Comparison of ENCODE assay signal across 9 cellular contexts in the genomic region with DNA sequence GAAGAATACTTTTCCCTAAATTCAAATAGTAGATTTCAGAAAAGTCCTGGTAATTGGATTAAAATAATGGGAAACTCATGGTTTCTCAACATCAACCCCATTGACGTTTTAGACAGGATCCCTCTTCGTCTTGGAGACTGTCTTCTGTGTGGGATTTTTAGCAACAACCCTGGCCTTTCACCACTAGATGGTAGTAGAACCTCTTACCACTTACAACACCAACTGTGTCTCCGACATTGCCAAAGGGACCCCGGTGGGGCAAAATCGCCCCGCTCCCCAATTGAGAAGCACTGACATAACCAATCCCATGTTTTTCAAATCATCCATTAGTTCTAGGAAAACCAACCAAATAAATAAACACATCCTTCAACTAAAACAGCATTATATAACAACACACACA. TPM values are rescaled to one million over a fixed set of nuclear protein-coding genes. Genes with fewer than 3 reads are reported as not detected.
DNase-seq lines count a peak whose midpoint lies in the region; ATAC-seq, FAIRE-seq and TF ChIP-seq lines count a peak whose summit lies in the region.
"Had no signal": no experiment of that assay in that cellular context is flagged by ENCODE, and none has a peak within 500 bp of the region (broad histone marks: within the 10 kb centered on the region; RNA-seq: fewer than 3 reads in every experiment).

No MANE protein-coding gene starts in this region.

- H4K5ac ChIP-seq in H1 (ENCODE audit: insufficient read length, low read depth, low read length): no peak overlapping the region

- H4K20me1 ChIP-seq in H1 (replicated peaks in 1 of 2; ENCODE audit: control insufficient read depth in 1 of 2, insufficient read depth in 2 of 2, low read length in 2 of 2): no peaks in the 10 kb centered on the region

- H2BK15ac ChIP-seq in H1 (ENCODE audit: low read length): no peak overlapping the region

- FAIRE-seq in H1 (lab: Jason Lieb, UNC) (peak; percentile 100), pancreas (lab: Jason Lieb, UNC) (no peak)
- FAIRE-seq: frontal cortex had no signal

- no peak for TF ChIP-seq POLR2A in H1 (IDR thresholded peaks at IDR 0.05; ENCODE audit: control extremely low read depth in 1 of 2, low read depth in 2 of 2, low read length in 2 of 2)

- intact Hi-C loops in pancreas (cut with DNase I): no loop called here
- intact Hi-C loops in activated CD4-positive, alpha-beta T cell treated with anti-CD3 and anti-CD28 coated beads for 36 hours (cut with DNase I, micrococcal nuclease): loop anchor here (2.0 kb wide), 2 partner anchors 68 to 960 kb away; no protein-coding TSS in a partner anchor

- H3K4me1 ChIP-seq in H1 (replicated peaks in 1 of 4; ENCODE audit: control insufficient read depth in 3 of 4, insufficient read depth in 4 of 4, low read length in 3 of 4): no peaks in the 10 kb centered on the region
- H3K4me1 ChIP-seq in pancreas: no peaks in the 10 kb centered on the region

- H4K91ac ChIP-seq in H1 (replicated peaks; ENCODE audit: insufficient read length, low read length): no peak overlapping the region

- H3K27me3 Mint-ChIP-seq in activated CD4-positive, alpha-beta T cell treated with anti-CD3 and anti-CD28 coated beads for 36 hours: peaks cover 4% of the 10 kb centered on the region

- TF ChIP-seq CTCF in C4-2B (conservative IDR thresholded peaks at IDR 0.05) (peak; percentile 69), H1 (IDR thresholded peaks at IDR 0.05; ENCODE audit: control extremely low read depth in 1 of 3, insufficient read depth in 1 of 3, low read depth in 1 of 3, low read length in 3 of 3) (peak in 2 of 3 experiments; percentile 54 to 61; a peak in 3 of 4 replicates), pancreas (IDR thresholded peaks at IDR 0.05) (peak; percentile 12 to 42 (median 32))

- H3K23me2 ChIP-seq in H1 (ENCODE audit: low read depth, low read length): no peaks in the 10 kb centered on the region

- H3K4me3 ChIP-seq in H1 (ENCODE audit: extremely low read depth in 1 of 4, insufficient read depth in 2 of 4, low read depth in 3 of 4, low read length in 4 of 4): no peak overlapping the region
- no peak overlapping the region for H3K4me3 ChIP-seq in pancreas

- TF ChIP-seq EP300 in H1 (IDR thresholded peaks at IDR 0.05; ENCODE audit: borderline replicate concordance in 1 of 2, low read depth in 2 of 2, low read length in 2 of 2): no peak

- H3K56ac ChIP-seq in H1 (replicated peaks; ENCODE audit: insufficient read length, low read depth, low read length): no peak overlapping the region

- H2BK120ac ChIP-seq in H1 (replicated peaks; ENCODE audit: low read depth, low read length): no peak overlapping the region

- no peak overlapping the region for H2AK5ac ChIP-seq in H1 (ENCODE audit: low read depth, low read length)

- H2AFZ ChIP-seq in H1 (ENCODE audit: low read length): no peak overlapping the region

- H3K79me2 ChIP-seq in H1 (ENCODE audit: control insufficient read depth in 1 of 2, insufficient read depth in 2 of 2, low read length in 2 of 2): no peaks in the 10 kb centered on the region

- H3K9me3 ChIP-seq in H1 (ENCODE audit: insufficient read depth in 2 of 2, low read depth in 1 of 2, low read length in 1 of 2): no peaks in the 10 kb centered on the region
- H3K9me3 ChIP-seq in pancreas: no peaks in the 10 kb centered on the region

- H3K23ac ChIP-seq in H1 (ENCODE audit: insufficient read length): no peak overlapping the region

- H3K18ac ChIP-seq in H1 (ENCODE audit: extremely low read depth, low read length): no peak overlapping the region

- no peaks in the 10 kb centered on the region for H3K36me3 Mint-ChIP-seq in activated CD4-positive, alpha-beta T cell treated with anti-CD3 and anti-CD28 coated beads for 36 hours (ENCODE audit: low read depth)

- no peak overlapping the region for H3K4ac ChIP-seq in H1 (replicated peaks; ENCODE audit: insufficient read length, low read depth, low read length)

- no peak overlapping the region for H2BK5ac ChIP-seq in H1 (ENCODE audit: low read depth, low read length)

- no peaks in the 10 kb centered on the region for H3K36me3 ChIP-seq in H1 (ENCODE audit: control insufficient read depth in 2 of 4, insufficient read depth in 4 of 4, low read length in 3 of 4)
- H3K36me3 ChIP-seq in pancreas: no peaks in the 10 kb centered on the region

- H2BK20ac ChIP-seq in H1 (ENCODE audit: low read length): no peak overlapping the region

- ATAC-seq in GM18867 (IDR thresholded peaks at IDR 0.05; ENCODE audit: unreplicated experiment) (peak; percentile 77), pancreas (peak in 3 of 4 donors; percentile 63 to 72 (median 66)), HG03469 (IDR thresholded peaks at IDR 0.05; ENCODE audit: unreplicated experiment) (no peak)
- ATAC-seq in activated CD4-positive, alpha-beta T cell treated with anti-CD3 and anti-CD28 coated beads for 36 hours: no peak

- no peak overlapping the region for H3K4me2 ChIP-seq in H1 (ENCODE audit: insufficient read depth in 1 of 2, low read depth in 2 of 2, low read length in 2 of 2)

- H3K27ac Mint-ChIP-seq in activated CD4-positive, alpha-beta T cell treated with anti-CD3 and anti-CD28 coated beads for 36 hours: no peak overlapping the region

- H3K14ac ChIP-seq in H1 (ENCODE audit: insufficient read length): no peak overlapping the region

- peak; percentile 66 to 68 for TF ChIP-seq RAD21 in H1 (IDR thresholded peaks at IDR 0.05 in 1 of 2, conservative IDR thresholded peaks at IDR 0.05 in 1 of 2; ENCODE audit: low read depth in 2 of 2, low read length in 2 of 2)

- DNase-seq in NCI-H345 (lab: John Stamatoyannopoulos, UW) (peak; percentile 27), H1 (ENCODE audit: low read depth in 1 of 2, low spot score in 2 of 2) (no peak), pancreas (no peak), NCI-H1436 (lab: John Stamatoyannopoulos, UW) (no peak)
- no peak for DNase-seq in activated CD4-positive, alpha-beta T cell treated with anti-CD3 and anti-CD28 coated beads for 36 hours

- H3K9me3 Mint-ChIP-seq in activated CD4-positive, alpha-beta T cell treated with anti-CD3 and anti-CD28 coated beads for 36 hours (ENCODE audit: low read depth): no peaks in the 10 kb centered on the region

- H3K27me3 ChIP-seq in H1 (replicated peaks in 1 of 4; ENCODE audit: control insufficient read depth in 3 of 4, extremely low read depth in 1 of 4, insufficient read depth in 3 of 4, low read length in 3 of 4) (no peaks in the 10 kb centered on the region), pancreas (peaks cover 0 to 19% (median 0%) of the 10 kb centered on the region in 4 donors)

- POLR2A ChIA-PET in H1 (lab: Charles Lee; ENCODE audit: partially characterized antibody): no interaction called here
- POLR2A ChIA-PET in activated CD4-positive, alpha-beta T cell treated with anti-CD3 and anti-CD28 coated beads for 36 hours (lab: Charles Lee): no interaction called here

- no peak overlapping the region for H3K4me3 Mint-ChIP-seq in activated CD4-positive, alpha-beta T cell treated with anti-CD3 and anti-CD28 coated beads for 36 hours

- H3K27ac ChIP-seq in C4-2B: no peak overlapping the region
- H3K27ac ChIP-seq in H1 (ENCODE audit: low read depth, low read length): no peak overlapping the region
- H3K27ac ChIP-seq in pancreas: no peak overlapping the region

- CTCF ChIA-PET in H1 (lab: Charles Lee; ENCODE audit: partially characterized antibody): interaction anchor here (1.0 to 1.3 kb wide), 2 partner anchors 7 to 40 kb away, joined by 3 to 4 read pairs; no protein-coding TSS in a partner anchor
- CTCF ChIA-PET in activated CD4-positive, alpha-beta T cell treated with anti-CD3 and anti-CD28 coated beads for 36 hours (lab: Charles Lee): no interaction called here

- no peaks in the 10 kb centered on the region for H3K79me1 ChIP-seq in H1 (ENCODE audit: low read depth, low read length)

- no peaks in the 10 kb centered on the region for H3K4me1 Mint-ChIP-seq in activated CD4-positive, alpha-beta T cell treated with anti-CD3 and anti-CD28 coated beads for 36 hours

- WGBS in H1 (ENCODE audit: extremely low coverage in 1 of 2, insufficient coverage in 1 of 2, insufficient read length in 1 of 2, insufficient replicate concordance in 2 of 2, low coverage in 1 of 2, low lambda C conversion rate in 2 of 2, missing lambda C conversion rate in 1 of 2), 2 experiments: 48% methylated on average over 6 of the region's 6 CpGs; no CpG with 5 or more reads in 1 of the 2 experiments
- WGBS in pancreas, 2 donors: 6 to 7% methylated on average over 6 of the region's 6 CpGs

- H4K8ac ChIP-seq in H1 (ENCODE audit: extremely low read depth, insufficient read depth, low read length): no peak overlapping the region

- no peak overlapping the region for H3K9ac ChIP-seq in H1 (replicated peaks in 1 of 4; ENCODE audit: extremely low read depth in 1 of 4, low read depth in 3 of 4, low read length in 3 of 4)

- H2BK12ac ChIP-seq in H1 (ENCODE audit: low read depth, low read length): no peak overlapping the region

TF ChIP-seq in H1, 55 proteins besides CTCF, POLR2A, EP300 and RAD21 (continues in another document):
- TF ChIP-seq EZH2 (IDR thresholded peaks at IDR 0.05; ENCODE audit: low read depth, low read length, severe bottlenecking): no peak

RNA-seq across cellular contexts. Expression of gene ANOS1, which starts 16.9 kb away (rescaled TPM):
- total RNA-seq in H1 (2021; fragmentation: NEBNext Ultra II Directional; extraction: Animal tissue kit (Norgen Biotek cat#: 25700)): 57.8 and 59.0 TPM in 2 replicates
- polyA plus RNA-seq in H1 (2011; rRNA removed) (20.6 and 34.4 TPM in 2 replicates), pancreas (under 1 TPM; 0.04 to 0.23 TPM)
- 29.0 TPM for polyA plus RNA-seq in H1 (2011; cell fraction: cytosol; rRNA removed)
- 39.7 TPM for polyA plus RNA-seq in H1 (2011; cell fraction: nucleus; rRNA removed)
- 26.4 to 40.0 TPM (median 32.5 TPM) in 4 replicates for polyA plus RNA-seq in H1 (2012, experiment 1 of 2)
- 15.0 TPM for polyA plus RNA-seq in H1 (2012, experiment 2 of 2)
- 82.8 TPM for polyA plus RNA-seq in H1 (2013, experiment 1 of 2)
- 89.3 TPM for polyA plus RNA-seq in H1 (2013, experiment 2 of 2)
- 89.8 and 138 TPM in 2 replicates for polyA minus RNA-seq in H1 (2011; rRNA and poly(A)+ RNA removed)
- polyA minus RNA-seq in H1 (2011; cell fraction: cytosol; rRNA and poly(A)+ RNA removed): 31.1 TPM
- 81.6 TPM for polyA minus RNA-seq in H1 (2011; cell fraction: nucleus; rRNA and poly(A)+ RNA removed)
- total RNA-seq in pancreas: 1 to 10 TPM in 1 of 6 donors, under 1 TPM in 5; 0.05 to 2.1 (median 0.31) TPM
- total RNA-seq in activated CD4-positive, alpha-beta T cell treated with anti-CD3 and anti-CD28 coated beads for 36 hours: not detected

RNA-seq across cellular contexts. Expression of gene FAM9A, which starts 52.3 kb away (rescaled TPM):
- total RNA-seq in H1 (2021; fragmentation: NEBNext Ultra II Directional; extraction: Animal tissue kit (Norgen Biotek cat#: 25700)): not detected in 2 replicates
- polyA plus RNA-seq in H1 (2011; rRNA removed) (not detected in 2 replicates), pancreas (not detected)
- not detected for polyA plus RNA-seq in H1 (2011; cell fraction: cytosol; rRNA removed)
- polyA plus RNA-seq in H1 (2011; cell fraction: nucleus; rRNA removed): not detected
- polyA plus RNA-seq in H1 (2012, experiment 1 of 2): not detected in 4 replicates
- polyA plus RNA-seq in H1 (2012, experiment 2 of 2): not detected
- not detected for polyA plus RNA-seq in H1 (2013, experiment 1 of 2)
- polyA plus RNA-seq in H1 (2013, experiment 2 of 2): not detected
- not detected in 2 replicates for polyA minus RNA-seq in H1 (2011; rRNA and poly(A)+ RNA removed)
- not detected for polyA minus RNA-seq in H1 (2011; cell fraction: cytosol; rRNA and poly(A)+ RNA removed)
- polyA minus RNA-seq in H1 (2011; cell fraction: nucleus; rRNA and poly(A)+ RNA removed): not detected
- not detected for total RNA-seq in pancreas
- not detected for total RNA-seq in activated CD4-positive, alpha-beta T cell treated with anti-CD3 and anti-CD28 coated beads for 36 hours
- total RNA-seq: frontal cortex had no signal

Comparison
In these comparisons a context has a peak if more than half of its experiments do, and no peak if none do; other contexts are left out.
1. ATAC-seq: peak in GM18867 (single experiment) and pancreas (3 of 4); none in HG03469 (single experiment) and activated CD4-positive, alpha-beta T cell treated with anti-CD3 and anti-CD28 coated beads for 36 hours (single experiment).
2. RNA of gene ANOS1, which starts 16.9 kb away (total RNA-seq): 57.8 to 59.0 TPM in H1; 0.05 to 2.1 TPM in pancreas and not detected in activated CD4-positive, alpha-beta T cell treated with anti-CD3 and anti-CD28 coated beads for 36 hours; every median in the first group is over 10 times any median in the second.
3. intact Hi-C loops: an anchor here in activated CD4-positive, alpha-beta T cell treated with anti-CD3 and anti-CD28 coated beads for 36 hours (2.0 kb wide); none called in pancreas.
4. Peak in every context shown above with its lines, with median percentiles within 50 percentile points of each other: CTCF ChIP-seq.